ENCODE assay signal across 9 cellular contexts in the genomic region with DNA sequence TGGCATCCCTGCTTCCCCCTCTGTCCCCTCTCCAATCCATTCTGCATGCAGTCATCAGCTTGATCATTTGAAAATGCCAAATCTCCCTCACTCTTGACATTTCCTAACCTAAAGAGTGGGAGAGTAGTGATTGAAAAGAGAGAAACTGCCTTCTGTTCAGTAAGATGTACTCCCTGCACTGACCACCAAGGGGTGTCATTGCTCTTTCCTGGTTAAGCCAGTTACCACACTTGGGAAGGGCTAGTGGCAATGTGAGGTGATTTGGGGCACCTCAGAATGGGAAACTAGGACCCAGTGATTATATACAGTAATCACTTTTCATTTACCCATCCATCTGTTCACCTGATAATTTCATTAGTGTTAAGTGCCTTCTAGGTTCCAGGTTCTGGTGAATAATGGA. TPM values are rescaled to one million over a fixed set of nuclear protein-coding genes. Genes with fewer than 3 reads are reported as not detected.
A peak's percentile ranks its signal among the peaks of the same experiment; 100 is the strongest.
DNase-seq lines count a peak whose midpoint lies in the region; ATAC-seq and TF ChIP-seq lines count a peak whose summit lies in the region.
"Had no signal": no experiment of that assay in that cellular context is flagged by ENCODE, and none has a peak within 500 bp of the region (broad histone marks: within the 10 kb centered on the region; RNA-seq: fewer than 3 reads in every experiment).

No MANE protein-coding gene starts in this region.

- TF ChIP-seq CTCF in colonic mucosa (IDR thresholded peaks at IDR 0.05): peak; percentile 48

- intact Hi-C loops in colonic mucosa (cut with DNase I): loop anchor here (5.0 kb wide), 1 partner anchor 294 kb away; no protein-coding TSS in a partner anchor

- no peaks in the 10 kb centered on the region for H3K4me1 ChIP-seq in colonic mucosa

- DNase-seq in DMS114 treated with DMSO at 0.1 percent for 48 hours (lab: John Stamatoyannopoulos, UW; ENCODE audit: unreplicated experiment): peak; percentile 27
- peak; percentile 26 for DNase-seq in HCEC 1CT
- peak; percentile 57 for DNase-seq in RKO (ENCODE audit: low spot score)
- peak; percentile 26 for DNase-seq in colonic mucosa
- DNase-seq in medulla oblongata (ENCODE audit: extremely low spot score): peak; percentile 75
- no peak for DNase-seq in foreskin melanocyte
- DNase-seq in activated gamma-delta T cell (lab: John Stamatoyannopoulos, UW): no peak

- H3K9me3 ChIP-seq in colonic mucosa: no peaks in the 10 kb centered on the region

- ATAC-seq in GM18867 (IDR thresholded peaks at IDR 0.05; ENCODE audit: unreplicated experiment): no peak

- H3K27ac ChIP-seq in colonic mucosa: no peak overlapping the region

- no peak overlapping the region for H3K9ac ChIP-seq in colonic mucosa (ENCODE audit: low read depth in 2 of 2, low read length in 2 of 2)

- H3K36me3 ChIP-seq in colonic mucosa: peaks cover 3% of the 10 kb centered on the region

- H3K27me3 ChIP-seq in colonic mucosa: no peaks in the 10 kb centered on the region

- no peak overlapping the region for H3K4me3 ChIP-seq in colonic mucosa

RNA-seq across cellular contexts. Expression of a gene that starts 6.9 kb away (rescaled TPM):
- total RNA-seq in colonic mucosa: under 1 TPM in 1 of 2 donors, not detected in 1; 0.10 TPM

RNA-seq across cellular contexts. Expression of a gene that starts 10.8 kb away (rescaled TPM):
- total RNA-seq in colonic mucosa: 1 to 10 TPM; 3.4 to 5.8 TPM

RNA-seq across cellular contexts. Expression of a gene that starts 11.0 kb away (rescaled TPM):
- total RNA-seq in colonic mucosa: 10 to 100 TPM; 11.7 to 19.1 TPM

RNA-seq across cellular contexts. Expression of a gene that starts 37.8 kb away (rescaled TPM):
- total RNA-seq in colonic mucosa: not detected
- total RNA-seq: T-helper 2 cell treated with Interferon-gamma antibody and Interleukin-4, amounts not matched to agents 100 ng/mL and 5 ng/mL, for 36 hours had no signal

RNA-seq across cellular contexts. Expression of a gene that starts 39.1 kb away (rescaled TPM):
- total RNA-seq in colonic mucosa: 10 to 100 TPM in 1 of 2 donors, 1 to 10 TPM in 1; 9.0 to 13.3 TPM

Comparison
In these comparisons a context has a peak if more than half of its experiments do, and no peak if none do; other contexts are left out.
1. DNase-seq: peak in DMS114 treated with DMSO at 0.1 percent for 48 hours (single experiment), HCEC 1CT (single experiment), RKO (single experiment), colonic mucosa (single experiment) and medulla oblongata (single experiment); none in foreskin melanocyte (single experiment) and activated gamma-delta T cell (single experiment).